In the genomic region with DNA sequence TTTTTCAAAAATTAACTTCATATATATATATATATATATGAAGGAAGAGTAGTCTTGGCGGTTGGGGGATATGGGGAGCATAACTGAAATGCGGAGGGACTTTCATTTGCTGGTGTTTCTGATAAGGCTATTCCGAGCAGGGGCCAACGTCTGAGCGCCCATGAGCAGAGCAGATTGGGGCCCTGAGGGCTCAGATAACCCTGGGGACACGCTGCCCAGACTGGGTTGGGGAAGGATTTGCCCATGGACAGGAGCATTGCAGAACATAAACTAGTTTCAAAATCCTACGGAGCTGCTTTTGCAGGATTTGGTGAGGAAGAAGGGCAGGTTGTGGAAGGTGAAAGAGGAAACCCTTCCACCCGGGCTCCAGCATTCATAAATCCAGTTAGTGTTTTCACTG, we compare ENCODE assay signal across 28 cellular contexts.
"Had no signal": no experiment of that assay in that cellular context is flagged by ENCODE, and none has a peak within 500 bp of the region (broad histone marks: within the 10 kb centered on the region; RNA-seq: fewer than 3 reads in every experiment).

No MANE protein-coding gene starts in this region.

- H3K4me3 Mint-ChIP-seq: activated B cell treated with CpG ODN at 0.5 μM for 24 hours; activated CD4-positive, alpha-beta T cell treated with anti-CD3 and anti-CD28 coated beads, Interleukin-2, amount 10 ng/mL, durations not matched to agents 24 days and 14 days; activated CD8-positive, alpha-beta memory T cell treated with anti-CD3 and anti-CD28 coated beads, Interleukin-2, amount 10 ng/mL, durations not matched to agents 7 days and 5 days; activated naive CD4-positive, alpha-beta T cell treated with anti-CD3 and anti-CD28 coated beads, Interleukin-2, amount 50 U/mL, for 24 hours; activated T-cell treated with anti-CD3 and anti-CD28 coated beads, Interleukin-2, amount 50 U/mL, for 24 hours; activated T-helper 1 cell treated with anti-CD3 and anti-CD28 coated beads, Interleukin-12 subunit alpha, Interleukin-12 subunit beta, Interleukin-2, Interleukin-4 antibody, amounts not matched to agents 30 ng/mL and 10 ng/mL and 1 ng/mL, durations not matched to agents 14 hours and 24 hours and 36 hours; T-cell had no signal

- H3K27ac Mint-ChIP-seq: activated B cell treated with CpG ODN at 0.5 μM for 24 hours; activated CD4-positive, alpha-beta T cell treated with anti-CD3 and anti-CD28 coated beads, Interleukin-2, amount 10 ng/mL, durations not matched to agents 24 days and 14 days; activated CD8-positive, alpha-beta memory T cell treated with anti-CD3 and anti-CD28 coated beads, Interleukin-2, amount 10 ng/mL, durations not matched to agents 7 days and 5 days; activated naive CD4-positive, alpha-beta T cell treated with anti-CD3 and anti-CD28 coated beads, Interleukin-2, amount 50 U/mL, for 24 hours; activated T-cell treated with anti-CD3 and anti-CD28 coated beads, Interleukin-2, amount 50 U/mL, for 24 hours; activated T-helper 1 cell treated with anti-CD3 and anti-CD28 coated beads, Interleukin-12 subunit alpha, Interleukin-12 subunit beta, Interleukin-2, Interleukin-4 antibody, amounts not matched to agents 30 ng/mL and 10 ng/mL and 1 ng/mL, durations not matched to agents 14 hours and 24 hours and 36 hours; T-cell had no signal

- H3K36me3 ChIP-seq: breast epithelium, Peyer's patch had no signal

- H3K27ac ChIP-seq: breast epithelium, Peyer's patch had no signal

- DNase-seq: activated B cell treated with CpG ODN at 0.5 μM for 24 hours; activated CD4-positive, alpha-beta T cell treated with anti-CD3 and anti-CD28 coated beads for 1 hour; activated CD4-positive, alpha-beta T cell treated with anti-CD3 and anti-CD28 coated beads, Interleukin-2, amount 10 ng/mL, durations not matched to agents 24 days and 14 days; activated CD4-positive, alpha-beta T cell treated with anti-CD3 and anti-CD28 coated beads, Interleukin-2, amount 50 U/mL, for 48 hours; activated CD8-positive, alpha-beta memory T cell treated with anti-CD3 and anti-CD28 coated beads, Interleukin-2, amount 10 ng/mL, durations not matched to agents 7 days and 5 days; activated effector memory CD4-positive, alpha-beta T cell treated with Interleukin-2 at 50 U/mL for 16 hours; activated naive CD4-positive, alpha-beta T cell; activated T-cell treated with anti-CD3 and anti-CD28 coated beads, Interleukin-2, amount 50 U/mL, for 24 hours; aorta; caudate nucleus; Kasumi-1; KBM-7; NCI-H1105 treated with DMSO at 0.1 percent for 48 hours; NCI-H1436 treated with DMSO at 0.1 percent for 48 hours; NCI-H187; NCI-H2081 treated with DMSO at 0.1 percent for 48 hours; NCI-H2171; NCI-H2227 treated with DMSO at 0.1 percent for 48 hours; NCI-H526 treated with DMSO at 0.1 percent for 48 hours; NK-92 treated with Interleukin-12 subunit alpha and Interleukin-12 subunit beta, amount 100 ng/mL, for 24 hours; Peyer's patch; SHP77 treated with DMSO at 0.1 percent for 48 hours; T-cell; T-helper 2 cell; T1000 had no signal

- H3K4me1 Mint-ChIP-seq: activated B cell treated with CpG ODN at 0.5 μM for 24 hours; activated CD4-positive, alpha-beta T cell treated with anti-CD3 and anti-CD28 coated beads, Interleukin-2, amount 10 ng/mL, durations not matched to agents 24 days and 14 days; activated CD8-positive, alpha-beta memory T cell treated with anti-CD3 and anti-CD28 coated beads, Interleukin-2, amount 10 ng/mL, durations not matched to agents 7 days and 5 days; activated naive CD4-positive, alpha-beta T cell treated with anti-CD3 and anti-CD28 coated beads, Interleukin-2, amount 50 U/mL, for 24 hours; T-cell had no signal

- H3K4me3 ChIP-seq: breast epithelium, Peyer's patch had no signal

- H3K27me3 ChIP-seq: breast epithelium, Peyer's patch had no signal

- H3K9me3 Mint-ChIP-seq: activated B cell treated with CpG ODN at 0.5 μM for 24 hours; activated CD4-positive, alpha-beta T cell treated with anti-CD3 and anti-CD28 coated beads, Interleukin-2, amount 10 ng/mL, durations not matched to agents 24 days and 14 days; activated naive CD4-positive, alpha-beta T cell treated with anti-CD3 and anti-CD28 coated beads, Interleukin-2, amount 50 U/mL, for 24 hours; activated T-cell treated with anti-CD3 and anti-CD28 coated beads, Interleukin-2, amount 50 U/mL, for 24 hours; activated T-helper 1 cell treated with anti-CD3 and anti-CD28 coated beads, Interleukin-12 subunit alpha, Interleukin-12 subunit beta, Interleukin-2, Interleukin-4 antibody, amounts not matched to agents 30 ng/mL and 10 ng/mL and 1 ng/mL, durations not matched to agents 14 hours and 24 hours and 36 hours had no signal

- H3K9me3 ChIP-seq: breast epithelium, Peyer's patch had no signal

- H3K36me3 Mint-ChIP-seq: activated CD8-positive, alpha-beta memory T cell treated with anti-CD3 and anti-CD28 coated beads, Interleukin-2, amount 10 ng/mL, durations not matched to agents 7 days and 5 days; activated naive CD4-positive, alpha-beta T cell treated with anti-CD3 and anti-CD28 coated beads, Interleukin-2, amount 50 U/mL, for 24 hours; T-cell had no signal

- H3K27me3 Mint-ChIP-seq: activated B cell treated with CpG ODN at 0.5 μM for 24 hours; activated CD4-positive, alpha-beta T cell treated with anti-CD3 and anti-CD28 coated beads, Interleukin-2, amount 10 ng/mL, durations not matched to agents 24 days and 14 days; activated CD8-positive, alpha-beta memory T cell treated with anti-CD3 and anti-CD28 coated beads, Interleukin-2, amount 10 ng/mL, durations not matched to agents 7 days and 5 days; activated naive CD4-positive, alpha-beta T cell treated with anti-CD3 and anti-CD28 coated beads, Interleukin-2, amount 50 U/mL, for 24 hours; activated T-cell treated with anti-CD3 and anti-CD28 coated beads, Interleukin-2, amount 50 U/mL, for 24 hours; T-cell had no signal

- ATAC-seq: activated CD8-positive, alpha-beta memory T cell treated with anti-CD3 and anti-CD28 coated beads, Interleukin-2, amount 10 ng/mL, durations not matched to agents 7 days and 5 days; T-cell had no signal

- H3K4me1 ChIP-seq: breast epithelium, Peyer's patch had no signal
